In genomic region chr7:105009667-105010537, GRCh38 we compare ENCODE assay signal across 2 cellular contexts.
TF ChIP-seq lines count a peak whose summit lies in the region.

No MANE protein-coding gene starts in this region.

TF ChIP-seq in H1, 55 proteins besides CTCF, POLR2A, EP300 and RAD21 (continued from another document):
- TF ChIP-seq CTBP2 (IDR thresholded peaks at IDR 0.05; ENCODE audit: borderline replicate concordance, insufficient read depth, insufficient read length, low read length) (no peak), NANOG (IDR thresholded peaks at IDR 0.05; ENCODE audit: insufficient read depth, low read depth, low read length, poor library complexity, severe bottlenecking) (no peak), JUND (IDR thresholded peaks at IDR 0.05; ENCODE audit: low read length) (no peak), FOSL1 (IDR thresholded peaks at IDR 0.05; ENCODE audit: insufficient read depth, low read depth, low read length) (no peak), CHD7 (IDR thresholded peaks at IDR 0.05; ENCODE audit: insufficient replicate concordance, low read length) (no peak), EZH2 (IDR thresholded peaks at IDR 0.05; ENCODE audit: low read depth, low read length, severe bottlenecking) (no peak), GABPA (IDR thresholded peaks at IDR 0.05; ENCODE audit: borderline replicate concordance, insufficient read depth, low read length) (no peak), BRCA1 (IDR thresholded peaks at IDR 0.05; ENCODE audit: low read depth, low read length) (no peak), RNF2 (IDR thresholded peaks at IDR 0.05; ENCODE audit: borderline replicate concordance, low read depth, low read length, missing control alignments, poor library complexity, severe bottlenecking) (no peak), CBX8 (IDR thresholded peaks at IDR 0.05; ENCODE audit: borderline replicate concordance, low read depth, low read length) (no peak), JUN (IDR thresholded peaks at IDR 0.05; ENCODE audit: low read depth, low read length) (no peak), GTF2F1 (IDR thresholded peaks at IDR 0.05; ENCODE audit: borderline replicate concordance, low read depth, low read length) (no peak), YY1 (IDR thresholded peaks at IDR 0.05; ENCODE audit: low read depth, low read length) (no peak)
- TF ChIP-seq, protein P1, sequence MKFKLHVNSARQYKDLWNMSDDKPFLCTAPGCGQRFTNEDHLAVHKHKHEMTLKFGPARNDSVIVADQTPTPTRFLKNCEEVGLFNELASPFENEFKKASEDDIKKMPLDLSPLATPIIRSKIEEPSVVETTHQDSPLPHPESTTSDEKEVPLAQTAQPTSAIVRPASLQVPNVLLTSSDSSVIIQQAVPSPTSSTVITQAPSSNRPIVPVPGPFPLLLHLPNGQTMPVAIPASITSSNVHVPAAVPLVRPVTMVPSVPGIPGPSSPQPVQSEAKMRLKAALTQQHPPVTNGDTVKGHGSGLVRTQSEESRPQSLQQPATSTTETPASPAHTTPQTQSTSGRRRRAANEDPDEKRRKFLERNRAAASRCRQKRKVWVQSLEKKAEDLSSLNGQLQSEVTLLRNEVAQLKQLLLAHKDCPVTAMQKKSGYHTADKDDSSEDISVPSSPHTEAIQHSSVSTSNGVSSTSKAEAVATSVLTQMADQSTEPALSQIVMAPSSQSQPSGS (IDR thresholded peaks at IDR 0.05; ENCODE audit: low read length) = no peak

TF ChIP-seq in neural cell, 6 proteins besides CTCF, POLR2A, EP300 and RAD21 (continued from another document):
- no peak for TF ChIP-seq SMC3 (conservative IDR thresholded peaks at IDR 0.05; ENCODE audit: poor library complexity)
- TF ChIP-seq, protein P2, sequence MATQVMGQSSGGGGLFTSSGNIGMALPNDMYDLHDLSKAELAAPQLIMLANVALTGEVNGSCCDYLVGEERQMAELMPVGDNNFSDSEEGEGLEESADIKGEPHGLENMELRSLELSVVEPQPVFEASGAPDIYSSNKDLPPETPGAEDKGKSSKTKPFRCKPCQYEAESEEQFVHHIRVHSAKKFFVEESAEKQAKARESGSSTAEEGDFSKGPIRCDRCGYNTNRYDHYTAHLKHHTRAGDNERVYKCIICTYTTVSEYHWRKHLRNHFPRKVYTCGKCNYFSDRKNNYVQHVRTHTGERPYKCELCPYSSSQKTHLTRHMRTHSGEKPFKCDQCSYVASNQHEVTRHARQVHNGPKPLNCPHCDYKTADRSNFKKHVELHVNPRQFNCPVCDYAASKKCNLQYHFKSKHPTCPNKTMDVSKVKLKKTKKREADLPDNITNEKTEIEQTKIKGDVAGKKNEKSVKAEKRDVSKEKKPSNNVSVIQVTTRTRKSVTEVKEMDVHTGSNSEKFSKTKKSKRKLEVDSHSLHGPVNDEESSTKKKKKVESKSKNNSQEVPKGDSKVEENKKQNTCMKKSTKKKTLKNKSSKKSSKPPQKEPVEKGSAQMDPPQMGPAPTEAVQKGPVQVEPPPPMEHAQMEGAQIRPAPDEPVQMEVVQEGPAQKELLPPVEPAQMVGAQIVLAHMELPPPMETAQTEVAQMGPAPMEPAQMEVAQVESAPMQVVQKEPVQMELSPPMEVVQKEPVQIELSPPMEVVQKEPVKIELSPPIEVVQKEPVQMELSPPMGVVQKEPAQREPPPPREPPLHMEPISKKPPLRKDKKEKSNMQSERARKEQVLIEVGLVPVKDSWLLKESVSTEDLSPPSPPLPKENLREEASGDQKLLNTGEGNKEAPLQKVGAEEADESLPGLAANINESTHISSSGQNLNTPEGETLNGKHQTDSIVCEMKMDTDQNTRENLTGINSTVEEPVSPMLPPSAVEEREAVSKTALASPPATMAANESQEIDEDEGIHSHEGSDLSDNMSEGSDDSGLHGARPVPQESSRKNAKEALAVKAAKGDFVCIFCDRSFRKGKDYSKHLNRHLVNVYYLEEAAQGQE (IDR thresholded peaks at IDR 0.05; ENCODE audit: borderline replicate concordance) = no peak
- TF ChIP-seq EZH2 (IDR thresholded peaks at IDR 0.05; ENCODE audit: borderline replicate concordance, insufficient read depth, low read length, poor library complexity, severe bottlenecking) = no peak
TF ChIP-seq in neural cell: peak in this region for 0.
